8 cellular contexts compared by ENCODE assay signal in the genomic region with DNA sequence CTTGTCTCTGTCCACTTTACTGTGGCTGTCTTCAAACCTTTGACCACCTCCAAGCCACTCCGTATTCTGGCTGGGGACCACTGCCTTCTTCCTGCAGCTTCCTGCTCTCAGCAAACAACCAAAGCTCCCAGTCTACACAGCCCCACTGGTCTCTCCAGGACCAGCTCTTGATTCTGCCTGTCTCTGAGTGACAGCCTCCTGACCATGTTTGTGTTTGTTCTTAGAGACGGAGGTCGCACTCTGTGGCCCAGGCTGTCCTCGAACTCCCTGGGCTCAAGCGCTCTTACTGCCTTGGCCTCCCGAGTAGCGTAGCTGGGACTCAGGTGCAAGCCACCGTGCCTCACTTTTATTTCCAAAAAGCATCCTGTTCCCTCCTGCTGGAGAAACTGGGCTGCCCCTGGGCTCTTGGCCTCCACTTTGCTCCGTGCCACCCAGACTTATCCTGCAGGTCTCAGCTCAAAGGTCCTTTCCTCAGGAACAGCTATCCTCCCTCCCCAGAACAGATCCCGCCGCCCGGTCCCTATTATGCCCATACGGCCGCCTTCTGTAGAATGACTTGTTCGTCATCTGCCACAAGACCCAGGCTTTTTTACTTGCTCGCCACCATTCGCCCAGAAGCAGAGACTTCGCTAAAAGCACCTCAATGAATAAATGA. TPM values are rescaled to one million over a fixed set of nuclear protein-coding genes. Genes with fewer than 3 reads are reported as not detected.
DNase-seq lines count a peak whose midpoint lies in the region; ATAC-seq and TF ChIP-seq lines count a peak whose summit lies in the region.

No MANE protein-coding gene starts in this region.

- no peak for DNase-seq in HAP-1 (ENCODE audit: low spot score in 2 of 2)
- no peak for DNase-seq in activated CD4-positive, alpha-beta memory T cell treated with anti-CD3 and anti-CD28 coated beads for 36 hours
- peak in 1 of 3 donors; percentile 40 for DNase-seq in right cardiac atrium
- DNase-seq in smooth muscle cell (lab: John Stamatoyannopoulos, UW; ENCODE audit: unreplicated experiment): no peak
- no peak for DNase-seq in RKO (ENCODE audit: low spot score)
- no peak for DNase-seq in NCI-H2196 (lab: John Stamatoyannopoulos, UW; ENCODE audit: unreplicated experiment)
- no peak for DNase-seq in left lobe of liver (ENCODE audit: low spot score)
- DNase-seq in stimulated activated CD4-positive, alpha-beta T cell treated with anti-CD3 and anti-CD28 coated beads, Interleukin-4, amount 100 ng/mL, for 4 hours: no peak

- H3K4me3 Mint-ChIP-seq in activated CD4-positive, alpha-beta memory T cell treated with anti-CD3 and anti-CD28 coated beads for 36 hours: peak overlapping the region; percentile 88

- peaks cover 54% of the 10 kb centered on the region for H3K79me2 ChIP-seq in smooth muscle cell (ENCODE audit: low read depth)

- in situ Hi-C loops in HAP-1 (cut with MboI; ENCODE audit: low sequenced_read_pairs): loop anchor here (25.0 kb wide), 1 partner anchor 621 kb away; no protein-coding TSS in a partner anchor

- no peaks in the 10 kb centered on the region for H3K27me3 ChIP-seq in HAP-1 (ENCODE audit: low read depth)
- H3K27me3 ChIP-seq in right cardiac atrium (ENCODE audit: control insufficient read depth, insufficient read depth): no peaks in the 10 kb centered on the region
- H3K27me3 ChIP-seq in smooth muscle cell (ENCODE audit: low read depth): no peaks in the 10 kb centered on the region

- no peak for ATAC-seq in right cardiac atrium
- no peak for ATAC-seq in left lobe of liver

- H3K36me3 Mint-ChIP-seq in activated CD4-positive, alpha-beta memory T cell treated with anti-CD3 and anti-CD28 coated beads for 36 hours: peaks cover 2% of the 10 kb centered on the region

- H3K4me1 ChIP-seq in HAP-1 (peaks cover 23% of the 10 kb centered on the region), right cardiac atrium (ENCODE audit: control insufficient read depth, insufficient read depth, low read length) (peaks cover 11% of the 10 kb centered on the region), smooth muscle cell (ENCODE audit: low read depth) (peaks cover 23% of the 10 kb centered on the region)

- WGBS in right cardiac atrium: 72% methylated on average over 18 of the region's 18 CpGs
- WGBS in smooth muscle cell (ENCODE audit: low lambda C conversion rate): 88% methylated on average over 18 of the region's 18 CpGs

- peaks cover 47% of the 10 kb centered on the region for H3K4me1 Mint-ChIP-seq in activated CD4-positive, alpha-beta memory T cell treated with anti-CD3 and anti-CD28 coated beads for 36 hours (ENCODE audit: low read depth)

- H3K36me3 ChIP-seq in HAP-1 (replicated peaks): peaks cover 10% of the 10 kb centered on the region
- no peaks in the 10 kb centered on the region for H3K36me3 ChIP-seq in smooth muscle cell (ENCODE audit: low read depth)

- intact Hi-C loops in activated CD4-positive, alpha-beta memory T cell treated with anti-CD3 and anti-CD28 coated beads for 36 hours (cut with micrococcal nuclease): loop anchor here (1.0 to 5.0 kb wide), 2 partner anchors 10 to 54 kb away; a partner anchor contains a TSS
- intact Hi-C loops in right cardiac atrium (cut with DNase I): loop anchor here in 1 of 4 donors (2.0 kb wide), 1 partner anchor 15 kb away; no protein-coding TSS in a partner anchor

- H3K27me3 Mint-ChIP-seq in activated CD4-positive, alpha-beta memory T cell treated with anti-CD3 and anti-CD28 coated beads for 36 hours: no peaks in the 10 kb centered on the region

- H3K27ac ChIP-seq in right cardiac atrium (ENCODE audit: low read length): peak overlapping the region; percentile 80
- H3K27ac ChIP-seq in smooth muscle cell (ENCODE audit: low read depth): peak overlapping the region; percentile 90

- H4K20me1 ChIP-seq in smooth muscle cell (ENCODE audit: low read depth): peaks cover 65% of the 10 kb centered on the region

- peak overlapping the region; percentile 93 for H3K27ac Mint-ChIP-seq in activated CD4-positive, alpha-beta memory T cell treated with anti-CD3 and anti-CD28 coated beads for 36 hours

- H3K4me3 ChIP-seq in HAP-1: peak overlapping the region; percentile 42
- H3K4me3 ChIP-seq in right cardiac atrium (ENCODE audit: low read length): no peak overlapping the region
- peak overlapping the region; percentile 62 for H3K4me3 ChIP-seq in smooth muscle cell

- H3K4me2 ChIP-seq in smooth muscle cell: peak overlapping the region; percentile 90

- peaks cover 35% of the 10 kb centered on the region for H3F3A ChIP-seq in smooth muscle cell (ENCODE audit: low read depth)

- no peak overlapping the region for H2AFZ ChIP-seq in smooth muscle cell (ENCODE audit: low read depth)

- CTCF ChIA-PET in activated CD4-positive, alpha-beta memory T cell treated with anti-CD3 and anti-CD28 coated beads for 36 hours (lab: Charles Lee): interaction anchor here (0.6 to 5.0 kb wide), 6 partner anchors 9 to 336 kb away, joined by 3 to 100 read pairs (median 11); a partner anchor contains a TSS

- H3K9me3 ChIP-seq in HAP-1 (no peaks in the 10 kb centered on the region), right cardiac atrium (ENCODE audit: control insufficient read depth, low read length) (no peaks in the 10 kb centered on the region), smooth muscle cell (replicated peaks; ENCODE audit: low read depth) (no peaks in the 10 kb centered on the region)

- H3K9ac ChIP-seq in smooth muscle cell (ENCODE audit: low read depth): peak overlapping the region; percentile 59

- POLR2A ChIA-PET in activated CD4-positive, alpha-beta memory T cell treated with anti-CD3 and anti-CD28 coated beads for 36 hours (lab: Charles Lee): interaction anchor here (0.7 to 3.2 kb wide), 6 partner anchors 9 to 319 kb away, joined by 3 to 37 read pairs (median 4); a partner anchor contains a TSS

- no peak for TF ChIP-seq CTCF in smooth muscle cell (IDR thresholded peaks at IDR 0.05; ENCODE audit: borderline replicate concordance, insufficient read depth, poor library complexity, severe bottlenecking)

- no peaks in the 10 kb centered on the region for H3K9me3 Mint-ChIP-seq in activated CD4-positive, alpha-beta memory T cell treated with anti-CD3 and anti-CD28 coated beads for 36 hours

RNA-seq across cellular contexts. Expression of a gene that starts 9.1 kb away (rescaled TPM):
- total RNA-seq in activated CD4-positive, alpha-beta memory T cell treated with anti-CD3 and anti-CD28 coated beads for 36 hours: 10 to 100 TPM; 13.9 to 18.1 TPM
- total RNA-seq in right cardiac atrium (10 to 100 TPM; 10.5 to 11.8 (median 10.8) TPM), smooth muscle cell (7.5 and 12.8 TPM in 2 replicates), left lobe of liver (8.6 TPM)
- polyA plus RNA-seq in right cardiac atrium (6.8 TPM), smooth muscle cell (5.7 and 9.0 TPM in 2 replicates)

RNA-seq across cellular contexts. Expression of a gene that starts 54.4 kb away (rescaled TPM):
- 10 to 100 TPM; 32.7 to 33.4 TPM for total RNA-seq in activated CD4-positive, alpha-beta memory T cell treated with anti-CD3 and anti-CD28 coated beads for 36 hours
- total RNA-seq in right cardiac atrium (10 to 100 TPM; 31.1 to 38.6 (median 37.3) TPM), smooth muscle cell (10.4 and 20.8 TPM in 2 replicates), left lobe of liver (18.7 TPM)
- polyA plus RNA-seq in right cardiac atrium (37.3 TPM), smooth muscle cell (26.9 and 33.2 TPM in 2 replicates)

RNA-seq across cellular contexts. Expression of a gene that starts 55.5 kb away (rescaled TPM):
- 10 to 100 TPM; 55.1 to 55.9 TPM for total RNA-seq in activated CD4-positive, alpha-beta memory T cell treated with anti-CD3 and anti-CD28 coated beads for 36 hours
- 10 to 100 TPM; 15.4 to 22.2 (median 18.0) TPM for total RNA-seq in right cardiac atrium
- polyA plus RNA-seq in right cardiac atrium: 12.3 TPM
- 22.1 and 39.5 TPM in 2 replicates for total RNA-seq in smooth muscle cell
- 17.6 and 23.7 TPM in 2 replicates for polyA plus RNA-seq in smooth muscle cell
- 8.7 TPM for total RNA-seq in left lobe of liver
